8 cellular contexts compared by ENCODE assay signal in genomic region chr18:3305354-3305762, GRCh38. TPM values are rescaled to one million over a fixed set of nuclear protein-coding genes. Genes with fewer than 3 reads are reported as not detected.
DNase-seq lines count a peak whose midpoint lies in the region; ATAC-seq and TF ChIP-seq lines count a peak whose summit lies in the region.

No MANE protein-coding gene starts in this region.

- WGBS in hepatocyte (ENCODE audit: low lambda C conversion rate, missing lambda C conversion rate), result 83% methylated on average over 7 of the region's 7 CpGs

- H3K9me2 ChIP-seq in hepatocyte (replicated peaks; ENCODE audit: insufficient read depth), result no peaks in the 10 kb centered on the region

- H3K27ac ChIP-seq in CD8-positive, alpha-beta memory T cell (ENCODE audit: low read depth, low read length), result no peak overlapping the region
- peak overlapping the region; percentile 53 for H3K27ac ChIP-seq in hepatocyte

- H3K36me3 ChIP-seq in CD8-positive, alpha-beta memory T cell (ENCODE audit: insufficient read depth, low read length), result no peaks in the 10 kb centered on the region
- H3K36me3 ChIP-seq in hepatocyte (replicated peaks; ENCODE audit: insufficient read depth, low read depth), result no peaks in the 10 kb centered on the region

- H3K36me3 Mint-ChIP-seq in CD8-positive, alpha-beta memory T cell, result peaks cover 0 to 1% (median 0%) of the 10 kb centered on the region in 3 donors
- H3K36me3 Mint-ChIP-seq in activated CD8-positive, alpha-beta T cell treated with anti-CD3 and anti-CD28 coated beads, Interleukin-2, amount 10 ng/mL, durations not matched to agents 7 days and 5 days (ENCODE audit: low read depth), result no peaks in the 10 kb centered on the region

- H3K27ac Mint-ChIP-seq in CD8-positive, alpha-beta memory T cell, result peak overlapping the region; percentile 22 to 92 (median 86)
- peak overlapping the region; percentile 25 for H3K27ac Mint-ChIP-seq in activated CD8-positive, alpha-beta T cell treated with anti-CD3 and anti-CD28 coated beads, Interleukin-2, amount 10 ng/mL, durations not matched to agents 7 days and 5 days

- peaks cover 1 to 27% of the 10 kb centered on the region in 2 donors for H3K27me3 Mint-ChIP-seq in CD8-positive, alpha-beta memory T cell
- peaks cover 20% of the 10 kb centered on the region for H3K27me3 Mint-ChIP-seq in activated CD8-positive, alpha-beta T cell treated with anti-CD3 and anti-CD28 coated beads, Interleukin-2, amount 10 ng/mL, durations not matched to agents 7 days and 5 days (ENCODE audit: low read depth)

- H2AFZ ChIP-seq in hepatocyte, result peak overlapping the region; percentile 4

- H3K4me1 Mint-ChIP-seq in CD8-positive, alpha-beta memory T cell, result peaks cover 8 to 13% (median 12%) of the 10 kb centered on the region in 3 donors
- H3K4me1 Mint-ChIP-seq in activated CD8-positive, alpha-beta T cell treated with anti-CD3 and anti-CD28 coated beads, Interleukin-2, amount 10 ng/mL, durations not matched to agents 7 days and 5 days (ENCODE audit: low read depth), result peaks cover 12% of the 10 kb centered on the region

- H3K9me3 Mint-ChIP-seq in CD8-positive, alpha-beta memory T cell, result no peaks in the 10 kb centered on the region
- no peaks in the 10 kb centered on the region for H3K9me3 Mint-ChIP-seq in activated CD8-positive, alpha-beta T cell treated with anti-CD3 and anti-CD28 coated beads, Interleukin-2, amount 10 ng/mL, durations not matched to agents 7 days and 5 days (ENCODE audit: insufficient read depth)

- no peaks in the 10 kb centered on the region for H4K20me1 ChIP-seq in hepatocyte (ENCODE audit: insufficient read depth, poor library complexity, severe bottlenecking)

- intact Hi-C loops in posterior vena cava (cut with DNase I), result no loop called here

- peak in 4 of 5 donors; percentile 18 to 71 (median 42) for DNase-seq in CD8-positive, alpha-beta memory T cell
- DNase-seq in HS-5 (ENCODE audit: low read depth) (peak; percentile 75), hepatocyte (ENCODE audit: low spot score) (no peak), NCI-H1105 treated with DMSO at 0.1 percent for 48 hours (lab: John Stamatoyannopoulos, UW) (no peak), posterior vena cava (ENCODE audit: low spot score) (no peak), DMS153 (lab: John Stamatoyannopoulos, UW) (no peak), DMS153 treated with DMSO at 0.1 percent for 48 hours (lab: John Stamatoyannopoulos, UW; ENCODE audit: unreplicated experiment) (no peak)
- DNase-seq in activated CD8-positive, alpha-beta T cell treated with anti-CD3 and anti-CD28 coated beads, Interleukin-2, amount 10 ng/mL, durations not matched to agents 7 days and 5 days, result peak; percentile 46

- no peaks in the 10 kb centered on the region for H3K9me3 ChIP-seq in CD8-positive, alpha-beta memory T cell (ENCODE audit: low read length)
- H3K9me3 ChIP-seq in hepatocyte (ENCODE audit: low read depth), result no peaks in the 10 kb centered on the region

- H3K4me3 Mint-ChIP-seq in CD8-positive, alpha-beta memory T cell, result no peak overlapping the region
- no peak overlapping the region for H3K4me3 Mint-ChIP-seq in activated CD8-positive, alpha-beta T cell treated with anti-CD3 and anti-CD28 coated beads, Interleukin-2, amount 10 ng/mL, durations not matched to agents 7 days and 5 days

- H3K79me2 ChIP-seq in hepatocyte, result no peaks in the 10 kb centered on the region

- POLR2A ChIA-PET in CD8-positive, alpha-beta memory T cell (lab: Charles Lee), result no interaction called here
- POLR2A ChIA-PET in activated CD8-positive, alpha-beta T cell treated with anti-CD3 and anti-CD28 coated beads, Interleukin-2, amount 10 ng/mL, durations not matched to agents 7 days and 5 days (lab: Charles Lee), result interaction anchor here (1.0 kb wide), 1 partner anchor 143 kb away, joined by 3 read pairs; no protein-coding TSS in a partner anchor

- TF ChIP-seq CTCF in hepatocyte (IDR thresholded peaks at IDR 0.05; ENCODE audit: poor library complexity), result no peak

- H3K4me3 ChIP-seq in CD8-positive, alpha-beta memory T cell (ENCODE audit: low read length), result no peak overlapping the region
- no peak overlapping the region for H3K4me3 ChIP-seq in hepatocyte

- ATAC-seq in activated CD8-positive, alpha-beta T cell treated with anti-CD3 and anti-CD28 coated beads, Interleukin-2, amount 10 ng/mL, durations not matched to agents 7 days and 5 days, result peak; percentile 93

- no peaks in the 10 kb centered on the region for H3K4me1 ChIP-seq in CD8-positive, alpha-beta memory T cell (ENCODE audit: insufficient read depth, low read length)
- H3K4me1 ChIP-seq in hepatocyte (ENCODE audit: insufficient read depth), result no peaks in the 10 kb centered on the region

- CTCF ChIA-PET in CD8-positive, alpha-beta memory T cell (lab: Charles Lee), result interaction anchor here (1.3 kb wide), 1 partner anchor 149 kb away, joined by 3 read pairs; no protein-coding TSS in a partner anchor
- CTCF ChIA-PET in activated CD8-positive, alpha-beta T cell treated with anti-CD3 and anti-CD28 coated beads, Interleukin-2, amount 10 ng/mL, durations not matched to agents 7 days and 5 days (lab: Charles Lee), result interaction anchor here (1.3 to 2.2 kb wide), 2 partner anchors 8 to 360 kb away, joined by 4 to 10 read pairs; no protein-coding TSS in a partner anchor

- no peak overlapping the region for H3K4me2 ChIP-seq in hepatocyte

- H3K27me3 ChIP-seq in CD8-positive, alpha-beta memory T cell (ENCODE audit: insufficient read depth, low read length, poor library complexity, severe bottlenecking), result no peaks in the 10 kb centered on the region
- H3K27me3 ChIP-seq in hepatocyte, result no peaks in the 10 kb centered on the region

RNA-seq across cellular contexts. Expression of gene MYL12B, which starts 43.4 kb away (rescaled TPM):
- 100 to 1,000 TPM; 251 to 252 TPM for total RNA-seq in CD8-positive, alpha-beta memory T cell
- 1,057 TPM for polyA plus RNA-seq in CD8-positive, alpha-beta memory T cell
- 100 to 1,000 TPM; 402 to 404 TPM for total RNA-seq in activated CD8-positive, alpha-beta T cell treated with anti-CD3 and anti-CD28 coated beads, Interleukin-2, amount 10 ng/mL, durations not matched to agents 7 days and 5 days
- total RNA-seq in hepatocyte (478 and 519 TPM in 2 replicates), posterior vena cava (100 to 1,000 TPM; 243 to 267 TPM)
- polyA plus RNA-seq in hepatocyte, result 671 and 721 TPM in 2 replicates

RNA-seq across cellular contexts. Expression of gene MYL12A, which starts 57.8 kb away (rescaled TPM):
- total RNA-seq in CD8-positive, alpha-beta memory T cell, result 100 to 1,000 TPM; 338 to 348 TPM
- 3,038 TPM for polyA plus RNA-seq in CD8-positive, alpha-beta memory T cell
- 100 to 1,000 TPM; 858 to 901 TPM for total RNA-seq in activated CD8-positive, alpha-beta T cell treated with anti-CD3 and anti-CD28 coated beads, Interleukin-2, amount 10 ng/mL, durations not matched to agents 7 days and 5 days
- 456 and 458 TPM in 2 replicates for total RNA-seq in hepatocyte
- polyA plus RNA-seq in hepatocyte, result 692 and 695 TPM in 2 replicates
- total RNA-seq in posterior vena cava, result 100 to 1,000 TPM; 331 to 410 TPM

Comparison
In these comparisons a context has a peak if more than half of its experiments do, and no peak if none do; other contexts are left out.
1. DNase-seq: peak in CD8-positive, alpha-beta memory T cell (4 of 5), HS-5 (single experiment) and activated CD8-positive, alpha-beta T cell treated with anti-CD3 and anti-CD28 coated beads, Interleukin-2, amount 10 ng/mL, durations not matched to agents 7 days and 5 days (single experiment); none in hepatocyte (single experiment), NCI-H1105 treated with DMSO at 0.1 percent for 48 hours (single experiment), posterior vena cava (single experiment), DMS153 (single experiment) and DMS153 treated with DMSO at 0.1 percent for 48 hours (single experiment).